In genomic region chr1:44217809-44218410, GRCh38 we compare ENCODE assay signal across 8 cellular contexts. TPM values are rescaled to one million over a fixed set of nuclear protein-coding genes. Genes with fewer than 3 reads are reported as not detected.
DNase-seq lines count a peak whose midpoint lies in the region; ATAC-seq lines count a peak whose summit lies in the region.

No MANE protein-coding gene starts in this region.

- H3K4me3 ChIP-seq in H7 (ENCODE audit: insufficient read depth, low read depth, low read length): no peak overlapping the region

- H3K4me1 Mint-ChIP-seq in central memory CD8-positive, alpha-beta T cell: peaks cover 38% of the 10 kb centered on the region

- H3K27me3 ChIP-seq in H7 (ENCODE audit: control insufficient read depth, insufficient read depth, low read length): no peaks in the 10 kb centered on the region

- H3K9me3 Mint-ChIP-seq in central memory CD8-positive, alpha-beta T cell: no peaks in the 10 kb centered on the region

- peak; percentile 80 for DNase-seq in AG20443 (ENCODE audit: low spot score)
- peak; percentile 86 for DNase-seq in H7
- DNase-seq in NCI-H345 treated with DMSO at 0.1 percent for 48 hours (lab: John Stamatoyannopoulos, UW; ENCODE audit: unreplicated experiment): peak; percentile 39
- DNase-seq in activated CD4-positive, alpha-beta T cell treated with anti-CD3 and anti-CD28 coated beads for 1 hour: peak; percentile 50
- peak; percentile 52 to 54 for DNase-seq in central memory CD8-positive, alpha-beta T cell (ENCODE audit: low spot score in 2 of 2)
- peak; percentile 36 for DNase-seq in kidney glomerular epithelial cell (lab: John Stamatoyannopoulos, UW)
- DNase-seq in stimulated activated CD4-positive, alpha-beta T cell treated with anti-CD3 and anti-CD28 coated beads, Interleukin-2, amount 100 ng/mL, for 4 hours (ENCODE audit: low read depth): peak; percentile 39
- no peak for DNase-seq in GOT3 (lab: John Stamatoyannopoulos, UW)

- H3K36me3 Mint-ChIP-seq in central memory CD8-positive, alpha-beta T cell (ENCODE audit: insufficient read depth): peaks cover 22% of the 10 kb centered on the region

- no peaks in the 10 kb centered on the region for H3K27me3 Mint-ChIP-seq in central memory CD8-positive, alpha-beta T cell

- peaks cover 44% of the 10 kb centered on the region for H3K36me3 ChIP-seq in H7 (replicated peaks; ENCODE audit: control insufficient read depth, insufficient read depth, low read length)

- no peak overlapping the region for H3K4me3 Mint-ChIP-seq in central memory CD8-positive, alpha-beta T cell

- peak; percentile 48 for ATAC-seq in central memory CD8-positive, alpha-beta T cell (replicated peaks; ENCODE audit: extremely low read depth, poor library complexity, severe bottlenecking)

- H3K27ac Mint-ChIP-seq in central memory CD8-positive, alpha-beta T cell (ENCODE audit: low read depth): no peak overlapping the region

RNA-seq across cellular contexts. Expression of gene DMAP1, which starts 4.6 kb away (rescaled TPM):
- total RNA-seq in H7 (2014; rRNA removed; shearing (Covaris generic)): 20.7 and 25.5 TPM in 2 replicates
